In genomic region chr5:59661939-59662615, GRCh38 we compare ENCODE assay signal across 9 cellular contexts.
A peak's percentile ranks its signal among the peaks of the same experiment; 100 is the strongest.
DNase-seq lines count a peak whose midpoint lies in the region; ATAC-seq and TF ChIP-seq lines count a peak whose summit lies in the region.
"Had no signal": no experiment of that assay in that cellular context is flagged by ENCODE, and none has a peak within 500 bp of the region (broad histone marks: within the 10 kb centered on the region; RNA-seq: fewer than 3 reads in every experiment).

No MANE protein-coding gene starts in this region.

- H3K27me3 ChIP-seq in cardiac muscle cell (no peaks in the 10 kb centered on the region), right atrium auricular region (no peaks in the 10 kb centered on the region), uterus (no peaks in the 10 kb centered on the region), colonic mucosa (no peaks in the 10 kb centered on the region)

- H3K36me3 Mint-ChIP-seq in immature natural killer cell: no peaks in the 10 kb centered on the region
- H3K36me3 Mint-ChIP-seq in activated naive CD4-positive, alpha-beta T cell treated with anti-CD3 and anti-CD28 coated beads, Interleukin-2, amount 10 ng/mL, durations not matched to agents 7 days and 5 days: no peaks in the 10 kb centered on the region

- CTCF ChIA-PET in activated naive CD4-positive, alpha-beta T cell treated with anti-CD3 and anti-CD28 coated beads, Interleukin-2, amount 10 ng/mL, durations not matched to agents 7 days and 5 days (lab: Charles Lee): interaction anchor here (0.6 to 3.5 kb wide), 3 partner anchors 11 to 175 kb away, joined by 4 to 16 read pairs (median 15); no protein-coding TSS in a partner anchor

- no peaks in the 10 kb centered on the region for H3K9me3 Mint-ChIP-seq in immature natural killer cell
- H3K9me3 Mint-ChIP-seq in activated naive CD4-positive, alpha-beta T cell treated with anti-CD3 and anti-CD28 coated beads, Interleukin-2, amount 10 ng/mL, durations not matched to agents 7 days and 5 days: no peaks in the 10 kb centered on the region

- peak overlapping the region in 3 of 6 donors; percentile 17 to 51 (median 21) for H3K27ac Mint-ChIP-seq in immature natural killer cell
- H3K27ac Mint-ChIP-seq in activated naive CD4-positive, alpha-beta T cell treated with anti-CD3 and anti-CD28 coated beads, Interleukin-2, amount 10 ng/mL, durations not matched to agents 7 days and 5 days: no peak overlapping the region

- H3K4me1 Mint-ChIP-seq in immature natural killer cell: peaks cover 31 to 45% of the 10 kb centered on the region in 2 donors
- H3K4me1 Mint-ChIP-seq in activated naive CD4-positive, alpha-beta T cell treated with anti-CD3 and anti-CD28 coated beads, Interleukin-2, amount 10 ng/mL, durations not matched to agents 7 days and 5 days: peaks cover 12% of the 10 kb centered on the region

- intact Hi-C loops in uterus (cut with DNase I; ENCODE audit: low total_unique reads) (no loop called here), colonic mucosa (cut with DNase I) (loop anchor here (10.0 kb wide), 1 partner anchor 63 kb away; no protein-coding TSS in a partner anchor), sciatic nerve (cut with DNase I) (no loop called here)

- H3K4me3 ChIP-seq in cardiac muscle cell: no peak overlapping the region
- H3K4me3 ChIP-seq in right atrium auricular region: no peak overlapping the region
- no peak overlapping the region for H3K4me3 ChIP-seq in uterus
- H3K4me3 ChIP-seq in colonic mucosa: no peak overlapping the region

- no peaks in the 10 kb centered on the region for H3K27me3 Mint-ChIP-seq in immature natural killer cell (ENCODE audit: low read depth in 3 of 3)
- no peaks in the 10 kb centered on the region for H3K27me3 Mint-ChIP-seq in activated naive CD4-positive, alpha-beta T cell treated with anti-CD3 and anti-CD28 coated beads, Interleukin-2, amount 10 ng/mL, durations not matched to agents 7 days and 5 days

- H3K36me3 ChIP-seq in cardiac muscle cell: no peaks in the 10 kb centered on the region
- H3K36me3 ChIP-seq in right atrium auricular region: no peaks in the 10 kb centered on the region
- H3K36me3 ChIP-seq in uterus: no peaks in the 10 kb centered on the region
- H3K36me3 ChIP-seq in colonic mucosa: no peaks in the 10 kb centered on the region

- peaks cover 7% of the 10 kb centered on the region for H3K4me1 ChIP-seq in cardiac muscle cell (ENCODE audit: low read depth)
- H3K4me1 ChIP-seq in right atrium auricular region: no peaks in the 10 kb centered on the region
- no peaks in the 10 kb centered on the region for H3K4me1 ChIP-seq in uterus
- H3K4me1 ChIP-seq in colonic mucosa: no peaks in the 10 kb centered on the region

- peak overlapping the region in 3 of 5 donors; percentile 25 to 46 (median 41) for H3K4me3 Mint-ChIP-seq in immature natural killer cell
- H3K4me3 Mint-ChIP-seq in activated naive CD4-positive, alpha-beta T cell treated with anti-CD3 and anti-CD28 coated beads, Interleukin-2, amount 10 ng/mL, durations not matched to agents 7 days and 5 days: no peak overlapping the region

- ATAC-seq in sciatic nerve: no peak

- TF ChIP-seq POLR2A in uterus (IDR thresholded peaks at IDR 0.05): no peak

- no peaks in the 10 kb centered on the region for H3K9me3 ChIP-seq in cardiac muscle cell (ENCODE audit: low read depth)
- H3K9me3 ChIP-seq in right atrium auricular region: no peaks in the 10 kb centered on the region
- H3K9me3 ChIP-seq in uterus: no peaks in the 10 kb centered on the region
- H3K9me3 ChIP-seq in colonic mucosa: no peaks in the 10 kb centered on the region

- H3K27ac ChIP-seq in cardiac muscle cell (no peak overlapping the region), right atrium auricular region (no peak overlapping the region), uterus (peak overlapping the region; percentile 48 to 68), colonic mucosa (no peak overlapping the region)

- TF ChIP-seq CTCF in cardiac muscle cell (IDR thresholded peaks at IDR 0.05; ENCODE audit: low read depth, low read length) (no peak), right atrium auricular region (IDR thresholded peaks at IDR 0.05) (no peak), uterus (IDR thresholded peaks at IDR 0.05) (no peak), colonic mucosa (IDR thresholded peaks at IDR 0.05) (no peak)

- DNase-seq in cardiac muscle cell (ENCODE audit: low read depth in 1 of 2, low spot score in 1 of 2) (peak; percentile 10 to 39), right atrium auricular region (ENCODE audit: low spot score) (no peak), NCI-H774 (lab: John Stamatoyannopoulos, UW) (peak; percentile 60), immature natural killer cell (peak in 1 of 3 donors; percentile 1), uterus (no peak), colonic mucosa (no peak), sciatic nerve (ENCODE audit: low spot score) (no peak)
- DNase-seq in activated naive CD4-positive, alpha-beta T cell treated with anti-CD3 and anti-CD28 coated beads, Interleukin-2, amount 10 ng/mL, durations not matched to agents 7 days and 5 days: no peak
- DNase-seq: NCI-H187 treated with DMSO at 0.1 percent for 48 hours had no signal

- no peak overlapping the region for H3K9ac ChIP-seq in colonic mucosa (ENCODE audit: low read depth in 2 of 2, low read length in 2 of 2)

Comparison
In these comparisons a context has a peak if more than half of its experiments do, and no peak if none do; other contexts are left out.
1. DNase-seq: peak in cardiac muscle cell (2 of 2) and NCI-H774 (single experiment); none in right atrium auricular region (single experiment), uterus (0 of 2), activated naive CD4-positive, alpha-beta T cell treated with anti-CD3 and anti-CD28 coated beads, Interleukin-2, amount 10 ng/mL, durations not matched to agents 7 days and 5 days (single experiment), colonic mucosa (single experiment) and sciatic nerve (single experiment).
2. H3K27ac ChIP-seq: peak in uterus (2 of 2); none in cardiac muscle cell (single experiment), right atrium auricular region (0 of 2) and colonic mucosa (single experiment).